8 cellular contexts compared by ENCODE assay signal in the genomic region with DNA sequence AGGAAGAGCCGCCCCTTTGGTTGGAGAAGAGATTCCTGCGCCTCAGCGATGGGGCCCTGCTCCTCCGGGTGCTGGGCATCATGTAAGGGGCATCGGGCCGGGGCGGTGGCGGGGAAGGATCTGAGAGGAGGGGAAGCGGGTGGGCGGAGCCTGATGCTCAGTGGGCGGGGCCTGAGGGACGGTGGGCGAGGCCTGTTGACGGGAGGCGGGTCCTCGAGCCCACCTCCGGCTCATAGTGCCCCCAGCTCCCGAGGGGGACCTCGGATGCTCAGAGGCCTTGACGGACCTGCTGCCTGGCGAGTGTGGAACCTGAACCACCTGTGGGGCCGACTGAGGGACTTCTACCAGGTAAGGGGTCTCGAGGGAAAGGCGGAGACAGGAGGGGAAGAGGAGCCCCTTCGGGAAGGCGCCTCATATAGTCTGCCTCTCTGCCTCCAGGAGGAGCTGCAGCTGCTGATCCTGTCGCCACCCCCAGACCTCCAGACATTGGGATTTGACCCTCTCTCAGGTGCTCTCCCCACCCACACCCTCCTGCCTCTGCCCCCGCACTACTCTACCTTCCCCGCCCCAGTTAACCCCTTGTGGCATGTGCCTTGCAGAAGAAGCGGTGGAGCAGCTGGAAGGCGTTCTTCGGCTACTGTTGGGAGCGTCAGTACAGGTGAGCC. TPM values are rescaled to one million over a fixed set of nuclear protein-coding genes. Genes with fewer than 3 reads are reported as not detected.
DNase-seq lines count a peak whose midpoint lies in the region; ATAC-seq, FAIRE-seq and TF ChIP-seq lines count a peak whose summit lies in the region.

No MANE protein-coding gene starts in this region.

- H3K4me2 ChIP-seq in H1 (ENCODE audit: insufficient read depth in 1 of 2, low read depth in 2 of 2, low read length in 2 of 2), result peak overlapping the region; percentile 71 to 88

- no peak; a peak in 1 of 3 replicates for TF ChIP-seq POLR2A in H1 (IDR thresholded peaks at IDR 0.05; ENCODE audit: control extremely low read depth in 1 of 2, low read depth in 2 of 2, low read length in 2 of 2)
- no peak for TF ChIP-seq POLR2A in spleen (IDR thresholded peaks at IDR 0.05)

- H3K27ac ChIP-seq in H1 (ENCODE audit: low read depth, low read length) (no peak overlapping the region), spleen (peak overlapping the region; percentile 63 to 95 (median 88))

- H3K14ac ChIP-seq in H1 (ENCODE audit: insufficient read length), result no peak overlapping the region

- H4K20me1 ChIP-seq in H1 (replicated peaks in 1 of 2; ENCODE audit: control insufficient read depth in 1 of 2, insufficient read depth in 2 of 2, low read length in 2 of 2), result peaks cover 0 to 2% of the 10 kb centered on the region in 2 experiments

- H3K79me2 ChIP-seq in H1 (ENCODE audit: control insufficient read depth in 1 of 2, insufficient read depth in 2 of 2, low read length in 2 of 2), result no peaks in the 10 kb centered on the region

- H3K4me3 ChIP-seq in GM06990 (replicated peaks; ENCODE audit: low read depth, low read length) (peak overlapping the region; percentile 90), H1 (ENCODE audit: extremely low read depth in 1 of 4, insufficient read depth in 2 of 4, low read depth in 3 of 4, low read length in 4 of 4) (peak overlapping the region; percentile 54 to 69 (median 62)), spleen (peak overlapping the region; percentile 34 to 82 (median 50))

- H4K8ac ChIP-seq in H1 (ENCODE audit: extremely low read depth, insufficient read depth, low read length), result no peak overlapping the region; the same call in 1 of the 2 replicates

- H2BK5ac ChIP-seq in H1 (ENCODE audit: low read depth, low read length), result 0 out of 2 replicates have a peak overlapping the region, but pooled peaks have one; percentile 46

- intact Hi-C loops in spleen (cut with DNase I; ENCODE audit: low total_unique reads), result no loop called here

- peak overlapping the region; percentile 85; the same call in 1 of the 2 replicates for H2BK12ac ChIP-seq in H1 (ENCODE audit: low read depth, low read length)

- CTCF ChIA-PET in H1 (lab: Charles Lee; ENCODE audit: partially characterized antibody), result interaction anchor here (0.6 to 37.6 kb wide), 18 partner anchors 4 to 1306 kb away, joined by 3 to 614 read pairs (median 4); a partner anchor contains a TSS

- no peak for FAIRE-seq in H1 (lab: Jason Lieb, UNC)

- TF ChIP-seq RAD21 in H1 (IDR thresholded peaks at IDR 0.05 in 1 of 2, conservative IDR thresholded peaks at IDR 0.05 in 1 of 2; ENCODE audit: low read depth in 2 of 2, low read length in 2 of 2), result peak; percentile 16 to 26; a peak in 2 of 4 replicates

- H3K23ac ChIP-seq in H1 (ENCODE audit: insufficient read length), result no peak overlapping the region

- H2BK15ac ChIP-seq in H1 (ENCODE audit: low read length), result peak overlapping the region; percentile 31; the same call in 1 of the 2 replicates

- H2BK120ac ChIP-seq in H1 (replicated peaks; ENCODE audit: low read depth, low read length), result no peak overlapping the region

- DNase-seq in GM06990 (ENCODE audit: extremely low read depth, insufficient read length), result peak; percentile 81
- peak; percentile 90 for DNase-seq in activated CD4-positive, alpha-beta T cell treated with anti-CD3 and anti-CD28 coated beads for 48 hours
- peak in 1 of 2 experiments; percentile 100 for DNase-seq in H1 (ENCODE audit: low read depth in 1 of 2, low spot score in 2 of 2)
- DNase-seq in spleen, result peak; percentile 96
- DNase-seq in DMS53 treated with DMSO at 0.1 percent for 48 hours (lab: John Stamatoyannopoulos, UW; ENCODE audit: unreplicated experiment), result no peak

- H3K9ac ChIP-seq in H1 (replicated peaks in 1 of 4; ENCODE audit: extremely low read depth in 1 of 4, low read depth in 3 of 4, low read length in 3 of 4), result 0 out of 7 replicates have a peak overlapping the region, but pooled peaks of 1 of the 4 experiments have one; percentile 13

- peak overlapping the region; percentile 65 for H3K56ac ChIP-seq in H1 (replicated peaks; ENCODE audit: insufficient read length, low read depth, low read length)

- no peak overlapping the region for H2BK20ac ChIP-seq in H1 (ENCODE audit: low read length)

- H3K4me1 ChIP-seq in H1 (replicated peaks in 1 of 4; ENCODE audit: control insufficient read depth in 3 of 4, insufficient read depth in 4 of 4, low read length in 3 of 4), result peaks cover 0 to 23% (median 17%) of the 10 kb centered on the region in 4 experiments; a peak in 6 of 7 replicates
- peaks cover 22 to 94% (median 45%) of the 10 kb centered on the region in 6 donors for H3K4me1 ChIP-seq in spleen

- H4K91ac ChIP-seq in H1 (replicated peaks; ENCODE audit: insufficient read length, low read length), result no peak overlapping the region

- H3K18ac ChIP-seq in H1 (ENCODE audit: extremely low read depth, low read length), result peak overlapping the region; percentile 55

- H2AFZ ChIP-seq in H1 (ENCODE audit: low read length), result peak overlapping the region; percentile 91; the same call in 1 of the 2 replicates

- POLR2A ChIA-PET in H1 (lab: Charles Lee; ENCODE audit: partially characterized antibody), result interaction anchor here (0.6 to 6.1 kb wide), 13 partner anchors 9 to 69 kb away, joined by 3 to 38 read pairs (median 4); a partner anchor contains a TSS

- no peaks in the 10 kb centered on the region for H3K27me3 ChIP-seq in GM06990 (replicated peaks; ENCODE audit: control insufficient read depth, insufficient read depth, low read length)
- H3K27me3 ChIP-seq in H1 (replicated peaks in 1 of 4; ENCODE audit: control insufficient read depth in 3 of 4, extremely low read depth in 1 of 4, insufficient read depth in 3 of 4, low read length in 3 of 4), result peaks cover 0 to 2% (median 0%) of the 10 kb centered on the region in 4 experiments; a peak in 1 of 7 replicates
- H3K27me3 ChIP-seq in spleen (replicated peaks in 1 of 7), result peaks cover 0 to 5% (median 0%) of the 10 kb centered on the region in 7 donors

- H3K36me3 ChIP-seq in GM06990 (ENCODE audit: control insufficient read depth, insufficient read depth, low read length) (peaks cover 21% of the 10 kb centered on the region), H1 (ENCODE audit: control insufficient read depth in 2 of 4, insufficient read depth in 4 of 4, low read length in 3 of 4) (no peaks in the 10 kb centered on the region), spleen (peaks cover 0 to 42% (median 20%) of the 10 kb centered on the region in 6 donors)

- peaks cover 11% of the 10 kb centered on the region; the same call in 1 of the 2 replicates for H3K23me2 ChIP-seq in H1 (ENCODE audit: low read depth, low read length)

- no peaks in the 10 kb centered on the region for H3K79me1 ChIP-seq in H1 (ENCODE audit: low read depth, low read length)

- WGBS in H1 (ENCODE audit: extremely low coverage in 1 of 2, insufficient coverage in 1 of 2, insufficient read length in 1 of 2, insufficient replicate concordance in 2 of 2, low coverage in 1 of 2, low lambda C conversion rate in 2 of 2, missing lambda C conversion rate in 1 of 2), 2 experiments, result 15% methylated on average over 16 of the region's 33 CpGs; no CpG with 5 or more reads in 1 of the 2 experiments
- 17 to 36% (median 21%) methylated on average over 19 to 33 of the region's 33 CpGs for WGBS in spleen, 5 donors

- ATAC-seq in HG03196 (IDR thresholded peaks at IDR 0.05; ENCODE audit: unreplicated experiment), result peak; percentile 38
- no peak for ATAC-seq in HG03520 (IDR thresholded peaks at IDR 0.05; ENCODE audit: unreplicated experiment)
- ATAC-seq in GM21786 (IDR thresholded peaks at IDR 0.05; ENCODE audit: unreplicated experiment), result no peak

- no peak overlapping the region for H3K4ac ChIP-seq in H1 (replicated peaks; ENCODE audit: insufficient read length, low read depth, low read length)

- H3K9me3 ChIP-seq in H1 (ENCODE audit: insufficient read depth in 2 of 2, low read depth in 1 of 2, low read length in 1 of 2) (no peaks in the 10 kb centered on the region), spleen (no peaks in the 10 kb centered on the region)

- peak; percentile 20 for TF ChIP-seq CTCF in GM06990 (IDR thresholded peaks at IDR 0.05; ENCODE audit: insufficient read depth, low read length, poor library complexity, severe bottlenecking)
- peak in 2 of 3 experiments; percentile 26 to 52; a peak in 3 of 4 replicates for TF ChIP-seq CTCF in H1 (IDR thresholded peaks at IDR 0.05; ENCODE audit: control extremely low read depth in 1 of 3, insufficient read depth in 1 of 3, low read depth in 1 of 3, low read length in 3 of 3)
- TF ChIP-seq CTCF in spleen (IDR thresholded peaks at IDR 0.05 in 8 of 11, conservative IDR thresholded peaks at IDR 0.05 in 3 of 11), result no peak

- no peak overlapping the region for H4K5ac ChIP-seq in H1 (ENCODE audit: insufficient read length, low read depth, low read length)

- TF ChIP-seq EP300 in H1 (IDR thresholded peaks at IDR 0.05; ENCODE audit: borderline replicate concordance in 1 of 2, low read depth in 2 of 2, low read length in 2 of 2), result no peak

- 0 out of 2 replicates have a peak overlapping the region, but pooled peaks have one; percentile 0 for H2AK5ac ChIP-seq in H1 (ENCODE audit: low read depth, low read length)

RNA-seq across cellular contexts. Expression of a gene that starts 0.8 kb away (rescaled TPM):
- 11.2 and 12.5 TPM in 2 replicates for total RNA-seq in H1 (2021; fragmentation: NEBNext Ultra II Directional; extraction: Animal tissue kit (Norgen Biotek cat#: 25700))
- polyA plus RNA-seq in H1 (2011; rRNA removed) (5.9 and 7.9 TPM in 2 replicates), spleen (100 to 1,000 TPM; 225 to 638 (median 623) TPM)
- polyA plus RNA-seq in H1 (2011; cell fraction: cytosol; rRNA removed), result 10.0 TPM
- polyA plus RNA-seq in H1 (2011; cell fraction: nucleus; rRNA removed), result 36.8 TPM
- polyA plus RNA-seq in H1 (2012, experiment 1 of 2), result 12.4 to 18.6 TPM (median 15.8 TPM) in 4 replicates
- 5.3 TPM for polyA plus RNA-seq in H1 (2012, experiment 2 of 2)
- 7.4 TPM for polyA plus RNA-seq in H1 (2013, experiment 1 of 2)
- 6.3 TPM for polyA plus RNA-seq in H1 (2013, experiment 2 of 2)
- 1.1 and 1.8 TPM in 2 replicates for polyA minus RNA-seq in H1 (2011; rRNA and poly(A)+ RNA removed)
- polyA minus RNA-seq in H1 (2011; cell fraction: cytosol; rRNA and poly(A)+ RNA removed), result 6.3 TPM
- polyA minus RNA-seq in H1 (2011; cell fraction: nucleus; rRNA and poly(A)+ RNA removed), result 5.4 TPM
- total RNA-seq in spleen, result 100 to 1,000 TPM in 3 of 7 donors, 10 to 100 TPM in 4; 64.3 to 128 (median 86.6) TPM

RNA-seq across cellular contexts. Expression of a gene that starts 18.2 kb away (rescaled TPM):
- 12.6 and 13.2 TPM in 2 replicates for total RNA-seq in H1 (2021; fragmentation: NEBNext Ultra II Directional; extraction: Animal tissue kit (Norgen Biotek cat#: 25700))
- polyA plus RNA-seq in H1 (2011; rRNA removed) (8.2 and 12.1 TPM in 2 replicates), spleen (10 to 100 TPM; 18.8 to 43.0 (median 32.3) TPM)
- polyA plus RNA-seq in H1 (2011; cell fraction: cytosol; rRNA removed), result 11.5 TPM
- 27.8 TPM for polyA plus RNA-seq in H1 (2011; cell fraction: nucleus; rRNA removed)
- polyA plus RNA-seq in H1 (2012, experiment 1 of 2), result 8.5 to 14.4 TPM (median 12.2 TPM) in 4 replicates
- polyA plus RNA-seq in H1 (2012, experiment 2 of 2), result 7.6 TPM
- polyA plus RNA-seq in H1 (2013, experiment 1 of 2), result 5.0 TPM
- polyA plus RNA-seq in H1 (2013, experiment 2 of 2), result 5.5 TPM
- polyA minus RNA-seq in H1 (2011; rRNA and poly(A)+ RNA removed), result 8.6 and 9.0 TPM in 2 replicates
- 12.0 TPM for polyA minus RNA-seq in H1 (2011; cell fraction: cytosol; rRNA and poly(A)+ RNA removed)
- polyA minus RNA-seq in H1 (2011; cell fraction: nucleus; rRNA and poly(A)+ RNA removed), result 17.0 TPM
- 10 to 100 TPM; 26.9 to 47.5 (median 38.2) TPM for total RNA-seq in spleen

RNA-seq across cellular contexts. Expression of a gene that starts 22.9 kb away (rescaled TPM):
- 201 and 225 TPM in 2 replicates for total RNA-seq in H1 (2021; fragmentation: NEBNext Ultra II Directional; extraction: Animal tissue kit (Norgen Biotek cat#: 25700))
- polyA plus RNA-seq in H1 (2011; rRNA removed) (582 and 631 TPM in 2 replicates), spleen (100 to 1,000 TPM; 181 to 302 (median 237) TPM)
- polyA plus RNA-seq in H1 (2011; cell fraction: cytosol; rRNA removed), result 623 TPM
- polyA plus RNA-seq in H1 (2011; cell fraction: nucleus; rRNA removed), result 281 TPM
- 323 to 414 TPM (median 375 TPM) in 4 replicates for polyA plus RNA-seq in H1 (2012, experiment 1 of 2)
- polyA plus RNA-seq in H1 (2012, experiment 2 of 2), result 341 TPM
- 135 TPM for polyA plus RNA-seq in H1 (2013, experiment 1 of 2)
- 134 TPM for polyA plus RNA-seq in H1 (2013, experiment 2 of 2)
- polyA minus RNA-seq in H1 (2011; rRNA and poly(A)+ RNA removed), result 60.4 and 79.8 TPM in 2 replicates
- polyA minus RNA-seq in H1 (2011; cell fraction: cytosol; rRNA and poly(A)+ RNA removed), result 77.1 TPM
- 54.4 TPM for polyA minus RNA-seq in H1 (2011; cell fraction: nucleus; rRNA and poly(A)+ RNA removed)
- 100 to 1,000 TPM in 3 of 7 donors, 10 to 100 TPM in 4; 77.0 to 169 (median 95.6) TPM for total RNA-seq in spleen

RNA-seq across cellular contexts. Expression of a gene that starts 23.4 kb away (rescaled TPM):
- total RNA-seq in H1 (2021; fragmentation: NEBNext Ultra II Directional; extraction: Animal tissue kit (Norgen Biotek cat#: 25700)), result 300 and 326 TPM in 2 replicates
- polyA plus RNA-seq in H1 (2011; rRNA removed), result 650 and 707 TPM in 2 replicates
- polyA plus RNA-seq in H1 (2011; cell fraction: cytosol; rRNA removed), result 604 TPM
- 183 TPM for polyA plus RNA-seq in H1 (2011; cell fraction: nucleus; rRNA removed)
- 380 to 473 TPM (median 438 TPM) in 4 replicates for polyA plus RNA-seq in H1 (2012, experiment 1 of 2)
- polyA plus RNA-seq in H1 (2012, experiment 2 of 2), result 1,230 TPM
- 542 TPM for polyA plus RNA-seq in H1 (2013, experiment 1 of 2)
- 524 TPM for polyA plus RNA-seq in H1 (2013, experiment 2 of 2)
- 31.9 and 44.7 TPM in 2 replicates for polyA minus RNA-seq in H1 (2011; rRNA and poly(A)+ RNA removed)
- 101 TPM for polyA minus RNA-seq in H1 (2011; cell fraction: cytosol; rRNA and poly(A)+ RNA removed)
- 54.3 TPM for polyA minus RNA-seq in H1 (2011; cell fraction: nucleus; rRNA and poly(A)+ RNA removed)
- total RNA-seq in spleen, result 100 to 1,000 TPM; 138 to 420 (median 158) TPM
- 100 to 1,000 TPM; 328 to 431 (median 350) TPM for polyA plus RNA-seq in spleen

RNA-seq across cellular contexts. Expression of a gene that starts 35.5 kb away (rescaled TPM):
- total RNA-seq in H1 (2021; fragmentation: NEBNext Ultra II Directional; extraction: Animal tissue kit (Norgen Biotek cat#: 25700)), result 36.1 and 37.0 TPM in 2 replicates
- polyA plus RNA-seq in H1 (2011; rRNA removed) (18.2 and 20.9 TPM in 2 replicates), spleen (10 to 100 TPM; 24.0 to 56.5 (median 34.7) TPM)
- 24.8 TPM for polyA plus RNA-seq in H1 (2011; cell fraction: cytosol; rRNA removed)
- 29.9 TPM for polyA plus RNA-seq in H1 (2011; cell fraction: nucleus; rRNA removed)
- polyA plus RNA-seq in H1 (2012, experiment 1 of 2), result 24.8 to 32.6 TPM (median 31.0 TPM) in 4 replicates
- 28.6 TPM for polyA plus RNA-seq in H1 (2012, experiment 2 of 2)
- polyA plus RNA-seq in H1 (2013, experiment 1 of 2), result 13.1 TPM
- polyA plus RNA-seq in H1 (2013, experiment 2 of 2), result 13.3 TPM
- polyA minus RNA-seq in H1 (2011; rRNA and poly(A)+ RNA removed), result 9.2 and 9.3 TPM in 2 replicates
- polyA minus RNA-seq in H1 (2011; cell fraction: cytosol; rRNA and poly(A)+ RNA removed), result 19.5 TPM
- 13.9 TPM for polyA minus RNA-seq in H1 (2011; cell fraction: nucleus; rRNA and poly(A)+ RNA removed)
- 10 to 100 TPM; 30.2 to 49.3 (median 43.7) TPM for total RNA-seq in spleen

Comparison
In these comparisons a context has a peak if more than half of its experiments do, and no peak if none do; other contexts are left out.
1. CTCF ChIP-seq: peak in GM06990 (single experiment) and H1 (2 of 3); none in spleen (0 of 11).
2. Peak in every context shown above with its lines, with median percentiles within 50 percentile points of each other: H3K4me3 ChIP-seq.